ENCODE assay signal across 15 cellular contexts in genomic region chr1:16250547-16251251, GRCh38. TPM values are rescaled to one million over a fixed set of nuclear protein-coding genes. Genes with fewer than 3 reads are reported as not detected.
A peak's percentile ranks its signal among the peaks of the same experiment; 100 is the strongest.
DNase-seq lines count a peak whose midpoint lies in the region; ATAC-seq, FAIRE-seq and TF ChIP-seq lines count a peak whose summit lies in the region.
"Had no signal": no experiment of that assay in that cellular context is flagged by ENCODE, and none has a peak within 500 bp of the region (broad histone marks: within the 10 kb centered on the region; RNA-seq: fewer than 3 reads in every experiment).

No MANE protein-coding gene starts in this region.

- H3K9me3 Mint-ChIP-seq in CD14-positive monocyte, result no peaks in the 10 kb centered on the region
- H3K9me3 Mint-ChIP-seq: activated CD4-positive, alpha-beta T cell treated with anti-CD3 and anti-CD28 coated beads, Interleukin-2, amount 10 ng/mL, durations not matched to agents 7 days and 5 days had no signal

- TF ChIP-seq POLR2A in IMR-90 (IDR thresholded peaks at IDR 0.05; ENCODE audit: low read depth, low read length), result no peak
- TF ChIP-seq POLR2A in K562 (conservative IDR thresholded peaks at IDR 0.05), result no peak
- no peak for TF ChIP-seq POLR2A in GM12891 (IDR thresholded peaks at IDR 0.05; ENCODE audit: low read depth, low read length)

- 0 out of 2 replicates have a peak overlapping the region, but pooled peaks have one; percentile 14 for H3K14ac ChIP-seq in IMR-90 (replicated peaks; ENCODE audit: low read depth, low read length)

- POLR2A ChIA-PET in IMR-90 (lab: Charles Lee; ENCODE audit: unreplicated experiment) (no interaction called here), K562 (lab: Yijun Ruan, JAX) (interaction anchor here (1.7 kb wide), 1 partner anchor 14 kb away, joined by 4 read pairs; the partner anchor contains the start of gene CPLANE2)

- H3K4me3 ChIP-seq in IMR-90 (ENCODE audit: insufficient read depth, low read depth, low read length) (no peak overlapping the region), K562 (no peak overlapping the region), thoracic aorta (no peak overlapping the region)

- DNase-seq in IMR-90 (peak; percentile 57), K562 (ENCODE audit: extremely low read depth in 1 of 4, low spot score in 3 of 4) (no peak), iris pigment epithelial cell (ENCODE audit: low read depth) (peak; percentile 51), thoracic aorta (ENCODE audit: low spot score) (no peak), A172 (ENCODE audit: low spot score) (no peak), CD14-positive monocyte (ENCODE audit: low spot score) (no peak), GM12891 (ENCODE audit: insufficient read length, low spot score) (no peak)
- DNase-seq in effector CD4-positive, alpha-beta T cell, result no peak
- DNase-seq: activated CD4-positive, alpha-beta T cell treated with anti-CD3 and anti-CD28 coated beads, Interleukin-2, amount 10 ng/mL, durations not matched to agents 7 days and 5 days; activated naive CD4-positive, alpha-beta T cell treated with Interleukin-2 at 50 U/mL for 16 hours; effector CD8-positive, alpha-beta T cell; NCI-H1105 treated with DMSO at 0.1 percent for 48 hours; NCI-H748 treated with DMSO at 0.1 percent for 48 hours; SW 1271 had no signal

- in situ Hi-C loops in IMR-90 (cut with MboI; ENCODE audit: low sequenced_read_pairs), result no loop called here
- in situ Hi-C loops in K562 (cut with MboI), result no loop called here

- H2AFZ ChIP-seq in IMR-90 (replicated peaks; ENCODE audit: low read length, poor library complexity), result no peak overlapping the region
- H2AFZ ChIP-seq in K562 (ENCODE audit: low read depth, low read length), result no peak overlapping the region

- CTCF ChIA-PET in IMR-90 (lab: Yijun Ruan, JAX), result no interaction called here
- CTCF ChIA-PET in K562 (lab: Yijun Ruan, JAX; ENCODE audit: low intra/inter-chr PET ratio), result no interaction called here

- H3K9me3 ChIP-seq in IMR-90 (ENCODE audit: control insufficient read depth, insufficient read depth, low read length) (no peaks in the 10 kb centered on the region), K562 (replicated peaks; ENCODE audit: control insufficient read depth, insufficient read depth, low read depth, low read length) (no peaks in the 10 kb centered on the region), thoracic aorta (no peaks in the 10 kb centered on the region)

- H3K4me1 Mint-ChIP-seq in CD14-positive monocyte, result peaks cover 27% of the 10 kb centered on the region

- peaks cover 19 to 41% of the 10 kb centered on the region in 2 experiments for H3K79me1 ChIP-seq in IMR-90 (ENCODE audit: low read depth in 1 of 2, low read length in 2 of 2)

- no peak overlapping the region for H2BK20ac ChIP-seq in IMR-90 (ENCODE audit: low read depth, low read length)

- H4K5ac ChIP-seq in IMR-90 (ENCODE audit: low read depth, low read length), result no peak overlapping the region

- TF ChIP-seq RAD21 in IMR-90 (IDR thresholded peaks at IDR 0.05; ENCODE audit: low read length) (no peak), K562 (CRISPR knock-in tag; conservative IDR thresholded peaks at IDR 0.05 in 1 of 2, IDR thresholded peaks at IDR 0.05 in 1 of 2) (no peak)

- peaks cover 20% of the 10 kb centered on the region for H3K9me1 ChIP-seq in IMR-90 (ENCODE audit: insufficient read depth, low read length)
- H3K9me1 ChIP-seq in K562 (ENCODE audit: control insufficient read depth, insufficient read depth, low read length), result peaks cover 7% of the 10 kb centered on the region

- intact Hi-C loops in IMR-90 (cut with micrococcal nuclease) (no loop called here), K562 (cut with micrococcal nuclease) (no loop called here), CD14-positive monocyte (cut with micrococcal nuclease) (no loop called here)

- peaks cover 72 to 82% of the 10 kb centered on the region in 2 donors for H3K36me3 Mint-ChIP-seq in CD14-positive monocyte

- H2BK120ac ChIP-seq in IMR-90 (ENCODE audit: low read depth, low read length), result 0 out of 2 replicates have a peak overlapping the region, but pooled peaks have one; percentile 12

- H2BK5ac ChIP-seq in IMR-90 (ENCODE audit: low read depth, low read length, poor library complexity, severe bottlenecking), result no peak overlapping the region

- dilution Hi-C loops in IMR-90 (cut with HindIII; ENCODE audit: low sequenced_read_pairs, unreplicated experiment), result no loop called here

- H3K4me3 Mint-ChIP-seq in CD14-positive monocyte, result no peak overlapping the region
- H3K4me3 Mint-ChIP-seq: activated CD4-positive, alpha-beta T cell treated with anti-CD3 and anti-CD28 coated beads, Interleukin-2, amount 10 ng/mL, durations not matched to agents 7 days and 5 days had no signal

- no peak overlapping the region for H4K91ac ChIP-seq in IMR-90 (ENCODE audit: insufficient read depth, low read depth, low read length)

- H3K27ac Mint-ChIP-seq in CD14-positive monocyte, result peak overlapping the region in 2 of 7 donors; percentile 13 to 60

- TF ChIP-seq EP300 in K562 (IDR thresholded peaks at IDR 0.05; ENCODE audit: low read length), result no peak

- H3K23ac ChIP-seq in IMR-90 (ENCODE audit: low read depth, low read length), result no peak overlapping the region

- H3K79me2 ChIP-seq in K562 (ENCODE audit: control insufficient read depth, insufficient read depth, low read length), result peaks cover 6% of the 10 kb centered on the region; the same call in 1 of the 3 replicates

- BruUV-seq in IMR-90 (replicated peaks; lab: Mats Ljungman, UMichigan) (no TSS peak), K562 (replicated peaks; lab: Mats Ljungman, UMichigan) (no TSS peak)

- H3K27me3 ChIP-seq in IMR-90 (ENCODE audit: control insufficient read depth, insufficient read depth, low read length), result no peaks in the 10 kb centered on the region
- no peaks in the 10 kb centered on the region for H3K27me3 ChIP-seq in K562 (ENCODE audit: control insufficient read depth in 2 of 2, insufficient read depth in 2 of 2, low read length in 2 of 2)
- no peaks in the 10 kb centered on the region for H3K27me3 ChIP-seq in thoracic aorta (replicated peaks; ENCODE audit: insufficient read depth)

- H2AK5ac ChIP-seq in IMR-90 (ENCODE audit: low read depth, low read length), result no peak overlapping the region; the same call in 1 of the 2 replicates

- WGBS in IMR-90 (ENCODE audit: extremely low coverage in 2 of 2, insufficient read length in 1 of 2), 2 experiments, result 100% methylated on average over 1 of the region's 14 CpGs; no CpG with 5 or more reads in 1 of the 2 experiments
- WGBS in K562 (ENCODE audit: insufficient coverage, low coverage, missing lambda C conversion rate), result 86% methylated on average over 13 of the region's 14 CpGs

- peaks cover 31% of the 10 kb centered on the region for H3K36me3 ChIP-seq in IMR-90 (ENCODE audit: control insufficient read depth, insufficient read depth, low read length)
- peaks cover 79% of the 10 kb centered on the region for H3K36me3 ChIP-seq in K562 (ENCODE audit: control insufficient read depth, insufficient read depth, low read length)
- H3K36me3 ChIP-seq in thoracic aorta, result peaks cover 31% of the 10 kb centered on the region

- ATAC-seq in IMR-90 (ENCODE audit: low read depth) (peak; percentile 48), K562 (no peak), thoracic aorta (ENCODE audit: insufficient number of reproducible peaks, low FRiP score, low read depth) (no peak)

- H2BK15ac ChIP-seq in IMR-90 (ENCODE audit: low read depth, low read length), result no peak overlapping the region

- FAIRE-seq in K562 (lab: Jason Lieb, UNC), result no peak
- no peak for FAIRE-seq in GM12891 (lab: Jason Lieb, UNC)
- FAIRE-seq: HTR-8/SVneo had no signal

- H3K4me2 ChIP-seq in IMR-90 (ENCODE audit: low read depth, low read length) (no peak overlapping the region), K562 (ENCODE audit: insufficient read depth, low read length) (no peak overlapping the region)

- no peak overlapping the region for H3K4ac ChIP-seq in IMR-90 (ENCODE audit: low read depth, low read length)

- H3K4me1 ChIP-seq in IMR-90 (ENCODE audit: control insufficient read depth, insufficient read depth, low read length) (peaks cover 20% of the 10 kb centered on the region), K562 (replicated peaks in 1 of 2; ENCODE audit: control insufficient read depth in 2 of 2, insufficient read depth in 2 of 2, low read length in 2 of 2) (peaks cover 8 to 32% of the 10 kb centered on the region in 2 experiments), thoracic aorta (ENCODE audit: control insufficient read depth in 1 of 2, low read depth in 2 of 2) (peaks cover 60 to 82% of the 10 kb centered on the region in 2 donors)

- TF ChIP-seq CTCF in IMR-90 (conservative IDR thresholded peaks at IDR 0.05; ENCODE audit: low read depth, low read length), result no peak
- no peak for TF ChIP-seq CTCF in K562 (IDR thresholded peaks at IDR 0.05 in 2 of 3, conservative IDR thresholded peaks at IDR 0.05 in 1 of 3; ENCODE audit: insufficient read depth in 2 of 3, low read depth in 1 of 3, low read length in 3 of 3)
- TF ChIP-seq CTCF in thoracic aorta (IDR thresholded peaks at IDR 0.05), result no peak
- TF ChIP-seq CTCF in CD14-positive monocyte (IDR thresholded peaks at IDR 0.05), result no peak

- H2AK9ac ChIP-seq in IMR-90 (replicated peaks; ENCODE audit: low read depth, low read length, poor library complexity), result no peak overlapping the region

- H3K27me3 Mint-ChIP-seq in CD14-positive monocyte (ENCODE audit: low read depth in 3 of 3), result peaks cover 0 to 3% (median 0%) of the 10 kb centered on the region in 3 donors
- H3K27me3 Mint-ChIP-seq: activated CD4-positive, alpha-beta T cell treated with anti-CD3 and anti-CD28 coated beads, Interleukin-2, amount 10 ng/mL, durations not matched to agents 7 days and 5 days had no signal

- H3K9ac ChIP-seq in IMR-90 (ENCODE audit: low read depth, low read length) (no peak overlapping the region), K562 (ENCODE audit: insufficient read depth in 1 of 2, low read depth in 2 of 2, low read length in 2 of 2) (no peak overlapping the region; a peak in 1 of 4 replicates)

- no peak overlapping the region for H3K18ac ChIP-seq in IMR-90 (ENCODE audit: low read depth, low read length)

- no peak overlapping the region for H4K8ac ChIP-seq in IMR-90 (ENCODE audit: low read depth in 2 of 2, low read length in 2 of 2)

- H3K27ac ChIP-seq in IMR-90 (ENCODE audit: insufficient read depth, low read length), result no peak overlapping the region
- no peak overlapping the region for H3K27ac ChIP-seq in K562 (ENCODE audit: extremely low read depth, low read depth, low read length)
- peak overlapping the region; percentile 83 to 86 for H3K27ac ChIP-seq in thoracic aorta

- H4K20me1 ChIP-seq in IMR-90 (ENCODE audit: insufficient read depth, low read length) (peaks cover 3% of the 10 kb centered on the region; the same call in 1 of the 2 replicates), K562 (replicated peaks; ENCODE audit: control insufficient read depth, insufficient read depth, low read length) (no peaks in the 10 kb centered on the region)

- H3K56ac ChIP-seq in IMR-90 (ENCODE audit: extremely low read depth, insufficient read depth, low read length), result no peak overlapping the region

RNA-seq across cellular contexts. Expression of gene CPLANE2, which starts 13.7 kb away (rescaled TPM):
- total RNA-seq in IMR-90 (2012; rRNA removed) (3.2 and 3.3 TPM in 2 replicates), K562 (2014; rRNA removed) (19.9 and 27.8 TPM in 2 replicates), K562 (2014; rRNA removed; fragmentation: Illumina TruSeq; extraction: Trizol) (3.3 and 3.7 TPM in 2 replicates), K562 (2015; rRNA removed; fragmentation: Illumina TruSeq; extraction: Trizol) (8.0 and 8.3 TPM in 2 replicates), K562 (2021) (17.8 and 20.9 TPM in 2 replicates), thoracic aorta (10 to 100 TPM in 1 of 2 donors, 1 to 10 TPM in 1; 9.3 to 14.6 TPM)
- polyA plus RNA-seq in IMR-90 (2012; rRNA removed) (5.8 and 7.5 TPM in 2 replicates), K562 (2011; rRNA removed) (10.9 and 15.9 TPM in 2 replicates), K562 (2014; fragmentation: Illumina TruSeq; extraction: Trizol) (8.1 and 13.6 TPM in 2 replicates), K562 (2014; fragmentation: Nextera tagmentation; extraction: Ambion mirVana) (under 1 TPM; 0.17 to 0.32 TPM), K562 (2014; rRNA removed) (10.3 and 15.5 TPM in 2 replicates), CD14-positive monocyte (1 to 10 TPM in 1 of 2 donors, under 1 TPM in 1; 0.54 to 1.4 TPM)
- polyA plus RNA-seq in IMR-90 (2012; cell fraction: cytosol; rRNA removed), result 3.2 and 10.3 TPM in 2 replicates
- 3.8 and 21.9 TPM in 2 replicates for polyA plus RNA-seq in IMR-90 (2012; cell fraction: nucleus; rRNA removed; ENCODE audit: low replicate concordance)
- 6.0 and 32.3 TPM in 2 replicates for total RNA-seq in K562 (2011; cell fraction: chromatin; rRNA removed; ENCODE audit: low replicate concordance)
- total RNA-seq in K562 (2011; cell fraction: nucleolus; rRNA removed), result 25.7 and 37.9 TPM in 2 replicates
- total RNA-seq in K562 (2011; cell fraction: nucleoplasm; rRNA removed), result 15.3 and 20.1 TPM in 2 replicates
- 14.2 and 28.7 TPM in 2 replicates for polyA plus RNA-seq in K562 (2011; cell fraction: cytosol; rRNA removed)
- polyA plus RNA-seq in K562 (2011; cell fraction: nucleus; rRNA removed), result 22.8 and 30.9 TPM in 2 replicates
- 16.0 and 21.8 TPM in 2 replicates for polyA plus RNA-seq in K562 (2012)
- polyA minus RNA-seq in K562 (2011; rRNA and poly(A)+ RNA removed), result 11.8 and 19.8 TPM in 2 replicates
- polyA minus RNA-seq in K562 (2011; cell fraction: cytosol; rRNA and poly(A)+ RNA removed), result 18.6 and 24.7 TPM in 2 replicates
- polyA minus RNA-seq in K562 (2011; cell fraction: nucleus; rRNA and poly(A)+ RNA removed), result 21.7 and 22.7 TPM in 2 replicates
- total RNA-seq in A172 (2014; rRNA removed; shearing (Covaris generic)), result 2.5 and 5.5 TPM in 2 replicates
- 3.0 TPM for polyA plus RNA-seq in GM12891 (2012; ENCODE audit: low read depth, missing spikeins)

RNA-seq across cellular contexts. Expression of gene ARHGEF19, which starts 38.2 kb away (rescaled TPM):
- total RNA-seq in IMR-90 (2012; rRNA removed) (3.3 and 4.5 TPM in 2 replicates), K562 (2014; rRNA removed) (6.3 and 7.0 TPM in 2 replicates), K562 (2014; rRNA removed; fragmentation: Illumina TruSeq; extraction: Trizol) (2.7 and 4.3 TPM in 2 replicates), K562 (2015; rRNA removed; fragmentation: Illumina TruSeq; extraction: Trizol) (5.2 and 6.0 TPM in 2 replicates), K562 (2021) (11.2 and 15.1 TPM in 2 replicates), thoracic aorta (1 to 10 TPM; 8.1 to 8.5 TPM)
- polyA plus RNA-seq in IMR-90 (2012; rRNA removed) (16.8 and 17.2 TPM in 2 replicates), K562 (2011; rRNA removed) (21.0 and 33.1 TPM in 2 replicates), K562 (2014; fragmentation: Illumina TruSeq; extraction: Trizol) (4.4 and 10.8 TPM in 2 replicates), K562 (2014; fragmentation: Nextera tagmentation; extraction: Ambion mirVana) (1 to 10 TPM in 1 of 2 experiments, under 1 TPM in 1; 0.73 to 1.1 TPM), K562 (2014; rRNA removed) (14.8 and 17.1 TPM in 2 replicates), CD14-positive monocyte (1 to 10 TPM; 2.2 to 2.3 TPM)
- 13.6 and 18.3 TPM in 2 replicates for polyA plus RNA-seq in IMR-90 (2012; cell fraction: cytosol; rRNA removed)
- polyA plus RNA-seq in IMR-90 (2012; cell fraction: nucleus; rRNA removed; ENCODE audit: low replicate concordance), result 34.8 and 65.2 TPM in 2 replicates
- 15.4 and 51.0 TPM in 2 replicates for total RNA-seq in K562 (2011; cell fraction: chromatin; rRNA removed; ENCODE audit: low replicate concordance)
- total RNA-seq in K562 (2011; cell fraction: nucleolus; rRNA removed), result 25.4 and 38.4 TPM in 2 replicates
- 20.2 and 22.1 TPM in 2 replicates for total RNA-seq in K562 (2011; cell fraction: nucleoplasm; rRNA removed)
- 31.5 and 39.3 TPM in 2 replicates for polyA plus RNA-seq in K562 (2011; cell fraction: cytosol; rRNA removed)
- 84.8 and 93.8 TPM in 2 replicates for polyA plus RNA-seq in K562 (2011; cell fraction: nucleus; rRNA removed)
- 14.3 and 15.2 TPM in 2 replicates for polyA plus RNA-seq in K562 (2012)
- polyA minus RNA-seq in K562 (2011; rRNA and poly(A)+ RNA removed), result 7.3 and 9.1 TPM in 2 replicates
- 9.3 and 17.2 TPM in 2 replicates for polyA minus RNA-seq in K562 (2011; cell fraction: cytosol; rRNA and poly(A)+ RNA removed)
- polyA minus RNA-seq in K562 (2011; cell fraction: nucleus; rRNA and poly(A)+ RNA removed), result 17.2 and 21.5 TPM in 2 replicates
- 0.50 and 1.1 TPM in 2 replicates for total RNA-seq in A172 (2014; rRNA removed; shearing (Covaris generic))
- polyA plus RNA-seq in GM12891 (2012; ENCODE audit: low read depth, missing spikeins), result 1.1 TPM

Comparison
In these comparisons a context has a peak if more than half of its experiments do, and no peak if none do; other contexts are left out.
1. DNase-seq: peak in IMR-90 (single experiment) and iris pigment epithelial cell (single experiment); none in K562 (0 of 4), thoracic aorta (single experiment), effector CD4-positive, alpha-beta T cell (single experiment), A172 (single experiment), CD14-positive monocyte (single experiment) and GM12891 (single experiment).
2. H3K27ac ChIP-seq: peak in thoracic aorta (2 of 2); none in IMR-90 (single experiment) and K562 (single experiment).